1 cellular context compared by ENCODE assay signal in genomic region chr1:59596432-59596831, GRCh38.
TF ChIP-seq lines count a peak whose summit lies in the region.

No MANE protein-coding gene starts in this region.

TF ChIP-seq in IMR-90, 13 proteins besides CTCF, POLR2A, EP300 and RAD21 (continued from another document):
- TF ChIP-seq USF2 (IDR thresholded peaks at IDR 0.05; ENCODE audit: low read depth, low read length), result no peak
